In genomic region chr3:133138017-133138416, GRCh38 we compare ENCODE assay signal across 11 cellular contexts.
DNase-seq lines count a peak whose midpoint lies in the region; ATAC-seq, FAIRE-seq and TF ChIP-seq lines count a peak whose summit lies in the region.
"Had no signal": no experiment of that assay in that cellular context is flagged by ENCODE, and none has a peak within 500 bp of the region (broad histone marks: within the 10 kb centered on the region; RNA-seq: fewer than 3 reads in every experiment).

No MANE protein-coding gene starts in this region.

- DNase-seq in GM13976 (ENCODE audit: low spot score) (peak; percentile 13), RCC 7860 (ENCODE audit: low spot score) (no peak), amniotic stem cell (lab: John Stamatoyannopoulos, UW) (no peak), SHP77 (lab: John Stamatoyannopoulos, UW) (no peak)
- no peak for DNase-seq in central memory CD4-positive, alpha-beta T cell
- DNase-seq: activated CD4-positive, CD25-positive, alpha-beta regulatory T cell; islet precursor cell; natural killer cell had no signal

- no peak for TF ChIP-seq CTCF in GM13976 (IDR thresholded peaks at IDR 0.05; ENCODE audit: borderline replicate concordance, control extremely low read depth, extremely low read depth, insufficient read depth, missing control alignments)

- no peak for FAIRE-seq in RCC 7860 (lab: Jason Lieb, UNC)

- ATAC-seq in GM19395 (IDR thresholded peaks at IDR 0.05; ENCODE audit: unreplicated experiment), result peak; percentile 90
- ATAC-seq in HG02763 (IDR thresholded peaks at IDR 0.05; ENCODE audit: unreplicated experiment), result peak; percentile 87
- ATAC-seq in HG03442 (IDR thresholded peaks at IDR 0.05; ENCODE audit: unreplicated experiment), result peak; percentile 81
- ATAC-seq: natural killer cell had no signal

- in situ Hi-C loops in GM13976 (cut with MboI; ENCODE audit: low sequenced_read_pairs, unreplicated experiment), result no loop called here
